In the genomic region with DNA sequence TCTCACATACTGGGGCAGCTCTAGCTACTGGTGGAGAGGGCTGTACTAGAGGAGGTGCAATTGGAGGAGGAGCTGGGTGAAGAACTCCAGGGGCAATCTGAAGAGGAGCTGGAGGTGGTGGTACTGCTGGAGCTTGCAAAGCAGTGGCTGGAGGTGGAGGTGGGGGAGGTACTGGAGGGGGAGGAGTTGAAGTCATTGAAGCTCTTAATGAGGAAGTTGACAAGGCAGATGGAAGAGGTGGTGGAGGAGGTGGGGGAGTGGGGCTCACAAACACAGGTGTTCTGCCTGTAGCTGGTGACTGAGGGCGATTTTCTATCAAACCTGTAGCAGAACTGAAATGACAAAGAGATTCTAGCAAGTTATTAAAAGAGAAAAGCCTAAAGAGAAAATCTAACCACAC, we compare ENCODE assay signal across 16 cellular contexts.
A peak's percentile ranks its signal among the peaks of the same experiment; 100 is the strongest.
DNase-seq lines count a peak whose midpoint lies in the region; ATAC-seq and FAIRE-seq lines count a peak whose summit lies in the region.
"Had no signal": no experiment of that assay in that cellular context is flagged by ENCODE, and none has a peak within 500 bp of the region (broad histone marks: within the 10 kb centered on the region; RNA-seq: fewer than 3 reads in every experiment).

No MANE protein-coding gene starts in this region.

- H3K4me1 Mint-ChIP-seq in memory B cell, result peaks cover 8% of the 10 kb centered on the region
- H3K4me1 Mint-ChIP-seq: activated naive CD4-positive, alpha-beta T cell treated with anti-CD3 and anti-CD28 coated beads, Interleukin-2, amount 50 U/mL, for 24 hours; CD4-positive, CD25-positive, alpha-beta regulatory T cell had no signal

- no peaks in the 10 kb centered on the region for H3K9me3 Mint-ChIP-seq in memory B cell
- H3K9me3 Mint-ChIP-seq: activated naive CD4-positive, alpha-beta T cell treated with anti-CD3 and anti-CD28 coated beads, Interleukin-2, amount 50 U/mL, for 24 hours; CD4-positive, CD25-positive, alpha-beta regulatory T cell; neural crest cell had no signal

- no peak overlapping the region for H3K4me3 ChIP-seq in H7 (ENCODE audit: insufficient read depth, low read depth, low read length)
- H3K4me3 ChIP-seq: left ventricle myocardium inferior, testis had no signal

- DNase-seq in GM18507 (ENCODE audit: extremely low spot score, insufficient read length, low read depth) (peak; percentile 2), H7 (peak; percentile 8), NCI-H69 (lab: John Stamatoyannopoulos, UW) (peak; percentile 17), memory B cell (ENCODE audit: low spot score in 2 of 2) (peak; percentile 14 to 46), NCI-H524 (lab: John Stamatoyannopoulos, UW) (no peak), NCI-H2227 (lab: John Stamatoyannopoulos, UW; ENCODE audit: unreplicated experiment) (no peak)
- no peak for DNase-seq in stimulated activated CD4-positive, alpha-beta T cell treated with anti-CD3 and anti-CD28 coated beads, Interleukin-2, amount 100 ng/mL, for 24 hours
- DNase-seq: glutamatergic neuron, left ventricle myocardium inferior, T-helper 9 cell, testis had no signal

- H3K27ac Mint-ChIP-seq in memory B cell, result no peak overlapping the region
- H3K27ac Mint-ChIP-seq: activated naive CD4-positive, alpha-beta T cell treated with anti-CD3 and anti-CD28 coated beads, Interleukin-2, amount 50 U/mL, for 24 hours; CD4-positive, CD25-positive, alpha-beta regulatory T cell had no signal

- H3K27me3 Mint-ChIP-seq in memory B cell, result no peaks in the 10 kb centered on the region
- H3K27me3 Mint-ChIP-seq: activated naive CD4-positive, alpha-beta T cell treated with anti-CD3 and anti-CD28 coated beads, Interleukin-2, amount 50 U/mL, for 24 hours had no signal

- FAIRE-seq in GM18507 (lab: Jason Lieb, UNC), result no peak
- FAIRE-seq: endometrium, RCC 7860 had no signal

- H3K4me3 Mint-ChIP-seq in memory B cell, result no peak overlapping the region
- H3K4me3 Mint-ChIP-seq: activated naive CD4-positive, alpha-beta T cell treated with anti-CD3 and anti-CD28 coated beads, Interleukin-2, amount 50 U/mL, for 24 hours; neural crest cell had no signal

- peaks cover 2% of the 10 kb centered on the region for H3K36me3 Mint-ChIP-seq in memory B cell
- H3K36me3 Mint-ChIP-seq: activated naive CD4-positive, alpha-beta T cell treated with anti-CD3 and anti-CD28 coated beads, Interleukin-2, amount 50 U/mL, for 24 hours; CD4-positive, CD25-positive, alpha-beta regulatory T cell had no signal

- H3K36me3 ChIP-seq in H7 (replicated peaks; ENCODE audit: control insufficient read depth, insufficient read depth, low read length), result peaks cover 4% of the 10 kb centered on the region
- H3K36me3 ChIP-seq: left ventricle myocardium inferior had no signal

- ATAC-seq in memory B cell (ENCODE audit: low read depth), result peak; percentile 100

- H3K27me3 ChIP-seq in H7 (ENCODE audit: control insufficient read depth, insufficient read depth, low read length), result no peaks in the 10 kb centered on the region
- H3K27me3 ChIP-seq: testis had no signal

Comparison
In these comparisons a context has a peak if more than half of its experiments do, and no peak if none do; other contexts are left out.
1. DNase-seq: peak in GM18507 (single experiment), H7 (single experiment), NCI-H69 (single experiment) and memory B cell (2 of 2); none in stimulated activated CD4-positive, alpha-beta T cell treated with anti-CD3 and anti-CD28 coated beads, Interleukin-2, amount 100 ng/mL, for 24 hours (0 of 2), NCI-H524 (0 of 2) and NCI-H2227 (single experiment).